ENCODE assay signal across 8 cellular contexts in the genomic region with DNA sequence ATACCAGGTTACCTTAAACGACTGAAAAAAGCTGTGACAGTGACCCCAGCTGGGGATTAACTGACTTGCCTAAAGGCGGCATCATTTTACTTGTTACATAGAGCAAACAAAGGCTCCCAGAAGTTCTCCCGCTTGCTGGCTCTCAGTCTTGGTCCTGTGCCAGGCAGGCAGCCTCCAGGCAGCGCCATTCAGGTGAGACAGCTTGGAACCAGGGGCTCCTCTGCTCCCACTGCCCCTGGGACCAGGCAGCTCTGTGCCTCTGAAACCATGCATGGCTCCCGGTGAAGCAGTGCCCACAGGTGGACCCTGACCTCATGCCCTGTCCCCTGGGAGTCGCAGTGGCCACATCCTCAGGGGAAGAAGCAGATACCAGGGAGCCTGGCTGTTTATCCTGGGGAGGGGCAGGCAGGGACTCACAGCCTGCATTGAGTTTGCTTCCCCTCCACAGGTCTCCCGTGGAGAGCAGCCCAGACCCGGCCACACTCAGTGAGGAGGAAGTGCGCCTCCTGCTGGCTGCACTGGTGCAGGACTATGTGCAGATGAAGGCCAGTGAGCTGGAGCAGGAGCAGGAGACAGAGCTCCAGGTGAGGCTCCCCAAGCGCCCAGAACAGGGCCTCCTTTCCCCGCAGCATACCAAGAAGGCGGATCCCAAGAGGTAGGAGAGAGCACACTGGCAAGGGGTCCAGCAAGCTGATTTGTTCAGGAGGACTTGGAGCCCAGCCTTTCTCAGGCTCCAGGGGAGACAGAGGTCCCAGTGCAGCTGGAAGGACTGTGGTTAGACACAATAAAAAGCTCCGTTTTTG. TPM values are rescaled to one million over a fixed set of nuclear protein-coding genes. Genes with fewer than 3 reads are reported as not detected.
DNase-seq lines count a peak whose midpoint lies in the region; ATAC-seq and TF ChIP-seq lines count a peak whose summit lies in the region.

No MANE protein-coding gene starts in this region.

- H3K9me3 Mint-ChIP-seq in CD4-positive, alpha-beta T cell: no peaks in the 10 kb centered on the region
- no peaks in the 10 kb centered on the region for H3K9me3 Mint-ChIP-seq in neural crest cell

- intact Hi-C loops in CD4-positive, alpha-beta T cell (cut with DNase I, micrococcal nuclease): loop anchor here (1.0 to 5.0 kb wide), 10 partner anchors 97 to 1135 kb away; partner anchors contain the start of gene PDE3B (in 1 of the 2)

- peak overlapping the region; percentile 68 for H3K4me3 Mint-ChIP-seq in CD4-positive, alpha-beta T cell
- no peak overlapping the region for H3K4me3 Mint-ChIP-seq in neural crest cell

- H3K36me3 Mint-ChIP-seq in CD4-positive, alpha-beta T cell (ENCODE audit: low read depth): peaks cover 5% of the 10 kb centered on the region
- H3K36me3 Mint-ChIP-seq in neural crest cell (ENCODE audit: low read depth): no peaks in the 10 kb centered on the region

- peak overlapping the region; percentile 43 for H3K27ac Mint-ChIP-seq in CD4-positive, alpha-beta T cell
- H3K27ac Mint-ChIP-seq in neural crest cell (ENCODE audit: unreplicated experiment): peak overlapping the region; percentile 89

- H3K27me3 Mint-ChIP-seq in CD4-positive, alpha-beta T cell: no peaks in the 10 kb centered on the region
- H3K27me3 Mint-ChIP-seq in neural crest cell (ENCODE audit: low read depth): no peaks in the 10 kb centered on the region

- H3K4me1 Mint-ChIP-seq in CD4-positive, alpha-beta T cell (ENCODE audit: low read depth): peaks cover 49% of the 10 kb centered on the region
- H3K4me1 Mint-ChIP-seq in neural crest cell: peaks cover 4% of the 10 kb centered on the region

- H3K27me3 ChIP-seq in CD4-positive, alpha-beta T cell (ENCODE audit: control insufficient read depth, insufficient read depth, low read length): no peaks in the 10 kb centered on the region

- DNase-seq in CD4-positive, alpha-beta T cell: peak; percentile 72 to 88 (median 80)
- peak; percentile 79 for DNase-seq in NCI-H774 (lab: John Stamatoyannopoulos, UW)
- DNase-seq in activated CD8-positive, alpha-beta memory T cell treated with anti-CD3 and anti-CD28 coated beads, Interleukin-2, amount 50 U/mL, for 24 hours (ENCODE audit: extremely low read depth): peak; percentile 60
- DNase-seq in erythroblast (lab: John Stamatoyannopoulos, UW): peak; percentile 77 to 88
- DNase-seq in neural crest cell (ENCODE audit: low read depth, low spot score): peak; percentile 78
- DNase-seq in superior temporal gyrus (ENCODE audit: extremely low spot score): peak; percentile 82

- TF ChIP-seq POLR2A in erythroblast (IDR thresholded peaks at IDR 0.05; ENCODE audit: low read length): no peak

- no peak overlapping the region for H3K27ac ChIP-seq in CD4-positive, alpha-beta T cell (ENCODE audit: low read depth, low read length)

- POLR2A ChIA-PET in CD4-positive, alpha-beta T cell (lab: Charles Lee): interaction anchor here (0.8 to 5.6 kb wide), 9 partner anchors 11 to 408 kb away, joined by 4 to 53 read pairs (median 8); partner anchors contain the start of genes CALCB, COPB1, CYP2R1 and PSMA1

- peak; percentile 57 for ATAC-seq in CD4-positive, alpha-beta T cell (ENCODE audit: poor library complexity)
- peak; percentile 51 for ATAC-seq in GM19372 (IDR thresholded peaks at IDR 0.05; ENCODE audit: low read depth, unreplicated experiment)
- ATAC-seq in HG03439 (IDR thresholded peaks at IDR 0.05; ENCODE audit: unreplicated experiment): peak; percentile 64

- no peaks in the 10 kb centered on the region for H3K9me3 ChIP-seq in CD4-positive, alpha-beta T cell (ENCODE audit: control insufficient read depth, low read length)

- peak; percentile 86 for TF ChIP-seq CTCF in CD4-positive, alpha-beta T cell (IDR thresholded peaks at IDR 0.05)
- TF ChIP-seq CTCF in neural crest cell (conservative IDR thresholded peaks at IDR 0.05): peak; percentile 76

- CTCF ChIA-PET in CD4-positive, alpha-beta T cell (lab: Charles Lee): interaction anchor here (0.6 to 5.8 kb wide), 39 partner anchors 9 to 1240 kb away, joined by 3 to 73 read pairs (median 4); partner anchors contain the start of genes COPB1, CYP2R1, PDE3B and PSMA1

RNA-seq across cellular contexts. Expression of gene CYP2R1, which starts 15.6 kb away (rescaled TPM):
- 10 to 100 TPM; 14.2 to 15.8 TPM for total RNA-seq in CD4-positive, alpha-beta T cell
- 16.9 and 18.5 TPM in 2 replicates for total RNA-seq in neural crest cell
